8 cellular contexts compared by ENCODE assay signal in the genomic region with DNA sequence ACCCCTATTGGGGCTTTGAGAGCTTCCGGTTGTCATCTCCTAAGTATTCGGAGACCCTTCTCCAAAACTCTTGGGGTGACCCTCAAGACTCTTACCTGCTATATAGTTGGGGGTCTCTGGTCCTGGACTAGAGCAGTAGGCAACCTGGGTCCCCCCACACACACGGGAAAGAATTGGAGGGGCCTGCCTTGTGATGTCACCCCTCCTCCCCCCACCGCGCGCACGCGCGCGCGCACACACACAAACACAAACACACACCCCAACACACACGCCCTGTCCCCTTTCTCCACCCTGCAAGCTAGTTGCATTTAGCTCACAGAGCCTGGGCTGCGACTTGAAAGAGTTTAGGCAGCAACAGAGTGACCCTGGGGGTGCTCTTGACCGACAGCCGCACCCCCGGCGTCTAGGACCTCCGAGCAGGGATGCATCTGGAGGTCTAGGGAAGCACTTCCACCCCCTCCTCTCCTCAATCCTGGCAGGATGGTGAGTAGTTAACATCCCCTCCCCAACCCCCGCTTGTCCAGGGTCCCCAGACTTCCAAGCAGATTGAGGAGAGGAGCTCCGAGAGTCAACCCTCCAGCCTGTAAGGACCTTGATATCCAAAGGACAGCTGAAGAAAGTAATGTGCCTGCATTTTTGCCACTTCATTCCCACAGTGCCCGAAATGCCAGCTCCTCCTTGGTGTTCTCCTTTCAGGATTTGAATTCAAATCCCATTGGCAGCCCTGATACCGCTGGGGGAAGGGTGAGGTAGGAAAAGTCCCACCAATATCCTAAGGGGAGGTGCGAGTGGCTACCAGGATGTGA. TPM values are rescaled to one million over a fixed set of nuclear protein-coding genes. Genes with fewer than 3 reads are reported as not detected.
A peak's percentile ranks its signal among the peaks of the same experiment; 100 is the strongest.
DNase-seq lines count a peak whose midpoint lies in the region; FAIRE-seq and TF ChIP-seq lines count a peak whose summit lies in the region.

No MANE protein-coding gene starts in this region.

- BruUV-seq in OCI-LY7 (replicated peaks; lab: Mats Ljungman, UMichigan) = no TSS peak

- POLR2A ChIA-PET in OCI-LY7 (lab: Charles Lee) = interaction anchor here (0.6 to 3.6 kb wide), 12 partner anchors 11 to 223 kb away, joined by 3 to 49 read pairs (median 4); partner anchors contain the start of genes ORMDL2, PYM1 and SARNP

- CTCF ChIA-PET in OCI-LY7 (lab: Charles Lee; ENCODE audit: unreplicated experiment) = interaction anchor here (1.4 to 1.8 kb wide), 2 partner anchors 13 to 109 kb away, joined by 5 to 7 read pairs; partner anchors contain the start of genes ORMDL2 and SARNP
- CTCF ChIA-PET in activated naive CD4-positive, alpha-beta T cell treated with anti-CD3 and anti-CD28 coated beads, Interleukin-2, amount 10 ng/mL, durations not matched to agents 7 days and 5 days (lab: Charles Lee) = interaction anchor here (0.5 to 2.9 kb wide), 10 partner anchors 10 to 742 kb away, joined by 3 to 15 read pairs (median 3); partner anchors contain the start of genes DGKA, ORMDL2 and SARNP

- peak overlapping the region; percentile 96 for H3K4me2 ChIP-seq in OCI-LY7 (ENCODE audit: low read length)

- no peak for FAIRE-seq in frontal cortex (lab: Jason Lieb, UNC)

- no peaks in the 10 kb centered on the region for H3K9me2 ChIP-seq in OCI-LY7 (ENCODE audit: insufficient read depth, low read length)

- H3K79me2 ChIP-seq in OCI-LY7 (ENCODE audit: insufficient read depth, low read depth, low read length) = peaks cover 44% of the 10 kb centered on the region

- H3K4me3 ChIP-seq in OCI-LY7 (ENCODE audit: low read depth, low read length, poor library complexity, severe bottlenecking) = peak overlapping the region; percentile 96
- peak overlapping the region; percentile 82 to 90 for H3K4me3 ChIP-seq in tibial artery

- peak; percentile 60 for DNase-seq in GM20000 (ENCODE audit: low spot score)
- DNase-seq in OCI-LY7 (ENCODE audit: low spot score) = peak; percentile 75
- peak; percentile 71 for DNase-seq in activated naive CD4-positive, alpha-beta T cell treated with anti-CD3 and anti-CD28 coated beads, Interleukin-2, amount 10 ng/mL, durations not matched to agents 7 days and 5 days
- DNase-seq in frontal cortex (ENCODE audit: low spot score in 2 of 2) = peak; percentile 67 to 83
- peak; percentile 62 for DNase-seq in neural crest cell (ENCODE audit: low read depth, low spot score)
- peak; percentile 82 to 87 for DNase-seq in tibial artery
- DNase-seq in NCI-H2196 (lab: John Stamatoyannopoulos, UW; ENCODE audit: unreplicated experiment) = no peak

- no peaks in the 10 kb centered on the region for H3K27me3 ChIP-seq in tibial artery

- intact Hi-C loops in OCI-LY7 (cut with micrococcal nuclease; ENCODE audit: unreplicated experiment) (no loop called here), tibial artery (cut with DNase I; ENCODE audit: low total_unique reads) (loop anchor here (5.0 kb wide), 1 partner anchor 106 kb away; no protein-coding TSS in a partner anchor)

- H3K27ac Mint-ChIP-seq in activated naive CD4-positive, alpha-beta T cell treated with anti-CD3 and anti-CD28 coated beads, Interleukin-2, amount 10 ng/mL, durations not matched to agents 7 days and 5 days = peak overlapping the region; percentile 94
- peak overlapping the region; percentile 99 for H3K27ac Mint-ChIP-seq in neural crest cell (ENCODE audit: unreplicated experiment)

- H3K9me3 Mint-ChIP-seq in activated naive CD4-positive, alpha-beta T cell treated with anti-CD3 and anti-CD28 coated beads, Interleukin-2, amount 10 ng/mL, durations not matched to agents 7 days and 5 days = no peaks in the 10 kb centered on the region
- H3K9me3 Mint-ChIP-seq in neural crest cell = no peaks in the 10 kb centered on the region

- no peaks in the 10 kb centered on the region for H4K20me1 ChIP-seq in OCI-LY7 (ENCODE audit: insufficient read depth, low read length)

- H3K9me3 ChIP-seq in OCI-LY7 (ENCODE audit: low read length) = no peaks in the 10 kb centered on the region
- no peaks in the 10 kb centered on the region for H3K9me3 ChIP-seq in tibial artery

- peaks cover 18% of the 10 kb centered on the region for H3K36me3 Mint-ChIP-seq in activated naive CD4-positive, alpha-beta T cell treated with anti-CD3 and anti-CD28 coated beads, Interleukin-2, amount 10 ng/mL, durations not matched to agents 7 days and 5 days
- peaks cover 11% of the 10 kb centered on the region for H3K36me3 Mint-ChIP-seq in neural crest cell (ENCODE audit: low read depth)

- peaks cover 60% of the 10 kb centered on the region for H3K4me1 Mint-ChIP-seq in activated naive CD4-positive, alpha-beta T cell treated with anti-CD3 and anti-CD28 coated beads, Interleukin-2, amount 10 ng/mL, durations not matched to agents 7 days and 5 days
- H3K4me1 Mint-ChIP-seq in neural crest cell = peaks cover 53% of the 10 kb centered on the region

- H3K4me3 Mint-ChIP-seq in activated naive CD4-positive, alpha-beta T cell treated with anti-CD3 and anti-CD28 coated beads, Interleukin-2, amount 10 ng/mL, durations not matched to agents 7 days and 5 days = peak overlapping the region; percentile 97
- H3K4me3 Mint-ChIP-seq in neural crest cell = peak overlapping the region; percentile 99

- no peaks in the 10 kb centered on the region for H3K27me3 Mint-ChIP-seq in activated naive CD4-positive, alpha-beta T cell treated with anti-CD3 and anti-CD28 coated beads, Interleukin-2, amount 10 ng/mL, durations not matched to agents 7 days and 5 days
- H3K27me3 Mint-ChIP-seq in neural crest cell (ENCODE audit: low read depth) = no peaks in the 10 kb centered on the region

- no peak for TF ChIP-seq CTCF in 22Rv1 (IDR thresholded peaks at IDR 0.05)
- no peak for TF ChIP-seq CTCF in GM20000 (IDR thresholded peaks at IDR 0.05; ENCODE audit: extremely low read depth, missing control alignments)
- no peak for TF ChIP-seq CTCF in OCI-LY7 (conservative IDR thresholded peaks at IDR 0.05; ENCODE audit: low read length)
- TF ChIP-seq CTCF in neural crest cell (conservative IDR thresholded peaks at IDR 0.05) = no peak
- no peak for TF ChIP-seq CTCF in tibial artery (IDR thresholded peaks at IDR 0.05)

- peaks cover 14% of the 10 kb centered on the region; the same call in 1 of the 2 replicates for H3K36me3 ChIP-seq in OCI-LY7 (ENCODE audit: insufficient read depth, low read length)
- no peaks in the 10 kb centered on the region for H3K36me3 ChIP-seq in tibial artery

- H3K27ac ChIP-seq in 22Rv1 (peak overlapping the region; percentile 89), OCI-LY7 (ENCODE audit: low read depth, low read length, poor library complexity, severe bottlenecking) (peak overlapping the region; percentile 67), tibial artery (peak overlapping the region; percentile 86 to 88)

- peak overlapping the region; percentile 89 for H2AFZ ChIP-seq in OCI-LY7 (ENCODE audit: low read length)

- H3K4me1 ChIP-seq in OCI-LY7 (ENCODE audit: insufficient read depth, low read length, poor library complexity, severe bottlenecking) (peaks cover 28% of the 10 kb centered on the region), tibial artery (peaks cover 0 to 49% (median 36%) of the 10 kb centered on the region in 4 donors)

RNA-seq across cellular contexts. Expression of gene DNAJC14, which starts 1.4 kb away (rescaled TPM):
- total RNA-seq in OCI-LY7 (2014; rRNA removed; shearing (Covaris generic)) = 50.8 and 60.9 TPM in 2 replicates
- total RNA-seq in OCI-LY7 (2022) = 52.3 and 59.3 TPM in 2 replicates
- 42.0 TPM for total RNA-seq in frontal cortex
- total RNA-seq in neural crest cell = 35.3 and 40.3 TPM in 2 replicates

RNA-seq across cellular contexts. Expression of gene MMP19, which starts 11.9 kb away (rescaled TPM):
- total RNA-seq in OCI-LY7 (2014; rRNA removed; shearing (Covaris generic)) = not detected in 2 replicates
- not detected in 2 replicates for total RNA-seq in OCI-LY7 (2022)
- not detected for total RNA-seq in frontal cortex
- not detected in 2 replicates for total RNA-seq in neural crest cell

RNA-seq across cellular contexts. Expression of gene ORMDL2, which starts 13.0 kb away (rescaled TPM):
- total RNA-seq in OCI-LY7 (2014; rRNA removed; shearing (Covaris generic)) = 13.4 and 20.0 TPM in 2 replicates
- 22.9 and 27.1 TPM in 2 replicates for total RNA-seq in OCI-LY7 (2022)
- 4.5 TPM for total RNA-seq in frontal cortex
- total RNA-seq in neural crest cell = 32.6 and 33.3 TPM in 2 replicates

RNA-seq across cellular contexts. Expression of gene SARNP, which starts 13.3 kb away (rescaled TPM):
- total RNA-seq in OCI-LY7 (2014; rRNA removed; shearing (Covaris generic)) = 86.1 and 161 TPM in 2 replicates
- 85.5 and 92.0 TPM in 2 replicates for total RNA-seq in OCI-LY7 (2022)
- 66.4 TPM for total RNA-seq in frontal cortex
- total RNA-seq in neural crest cell = 121 and 123 TPM in 2 replicates
